1 cellular context compared by ENCODE assay signal in the genomic region with DNA sequence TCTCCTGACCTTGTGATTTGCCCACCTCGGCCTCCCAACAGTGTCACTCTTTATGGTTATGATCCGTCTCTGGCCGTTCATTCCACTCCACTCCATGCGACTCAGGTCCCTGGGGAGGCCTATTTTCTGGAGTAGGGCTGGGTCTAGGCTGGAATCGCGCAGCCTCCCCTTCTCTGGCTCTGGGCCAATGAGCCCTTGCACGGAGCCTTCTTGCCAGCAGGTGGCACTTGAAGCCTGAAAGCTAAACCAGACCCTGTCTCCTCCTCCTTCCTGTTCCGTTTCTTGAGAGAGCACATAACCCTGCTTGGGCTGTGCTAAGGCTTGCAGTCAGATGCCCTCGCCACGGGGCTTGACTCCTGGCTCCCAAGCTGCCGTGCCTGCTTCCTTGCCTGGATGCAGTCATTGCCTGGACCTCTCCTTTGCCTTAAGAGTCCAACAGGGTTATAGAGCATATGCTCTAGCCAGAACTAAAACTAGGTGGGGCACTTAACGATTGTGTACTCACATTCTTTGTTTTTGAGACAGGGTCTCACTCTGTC.
A peak's percentile ranks its signal among the peaks of the same experiment; 100 is the strongest.
TF ChIP-seq lines count a peak whose summit lies in the region.

No MANE protein-coding gene starts in this region.

TF ChIP-seq in HEK293, 187 proteins besides CTCF, POLR2A, EP300 and RAD21 (continued from another document and continues in another):
- TF ChIP-seq, protein P1, sequence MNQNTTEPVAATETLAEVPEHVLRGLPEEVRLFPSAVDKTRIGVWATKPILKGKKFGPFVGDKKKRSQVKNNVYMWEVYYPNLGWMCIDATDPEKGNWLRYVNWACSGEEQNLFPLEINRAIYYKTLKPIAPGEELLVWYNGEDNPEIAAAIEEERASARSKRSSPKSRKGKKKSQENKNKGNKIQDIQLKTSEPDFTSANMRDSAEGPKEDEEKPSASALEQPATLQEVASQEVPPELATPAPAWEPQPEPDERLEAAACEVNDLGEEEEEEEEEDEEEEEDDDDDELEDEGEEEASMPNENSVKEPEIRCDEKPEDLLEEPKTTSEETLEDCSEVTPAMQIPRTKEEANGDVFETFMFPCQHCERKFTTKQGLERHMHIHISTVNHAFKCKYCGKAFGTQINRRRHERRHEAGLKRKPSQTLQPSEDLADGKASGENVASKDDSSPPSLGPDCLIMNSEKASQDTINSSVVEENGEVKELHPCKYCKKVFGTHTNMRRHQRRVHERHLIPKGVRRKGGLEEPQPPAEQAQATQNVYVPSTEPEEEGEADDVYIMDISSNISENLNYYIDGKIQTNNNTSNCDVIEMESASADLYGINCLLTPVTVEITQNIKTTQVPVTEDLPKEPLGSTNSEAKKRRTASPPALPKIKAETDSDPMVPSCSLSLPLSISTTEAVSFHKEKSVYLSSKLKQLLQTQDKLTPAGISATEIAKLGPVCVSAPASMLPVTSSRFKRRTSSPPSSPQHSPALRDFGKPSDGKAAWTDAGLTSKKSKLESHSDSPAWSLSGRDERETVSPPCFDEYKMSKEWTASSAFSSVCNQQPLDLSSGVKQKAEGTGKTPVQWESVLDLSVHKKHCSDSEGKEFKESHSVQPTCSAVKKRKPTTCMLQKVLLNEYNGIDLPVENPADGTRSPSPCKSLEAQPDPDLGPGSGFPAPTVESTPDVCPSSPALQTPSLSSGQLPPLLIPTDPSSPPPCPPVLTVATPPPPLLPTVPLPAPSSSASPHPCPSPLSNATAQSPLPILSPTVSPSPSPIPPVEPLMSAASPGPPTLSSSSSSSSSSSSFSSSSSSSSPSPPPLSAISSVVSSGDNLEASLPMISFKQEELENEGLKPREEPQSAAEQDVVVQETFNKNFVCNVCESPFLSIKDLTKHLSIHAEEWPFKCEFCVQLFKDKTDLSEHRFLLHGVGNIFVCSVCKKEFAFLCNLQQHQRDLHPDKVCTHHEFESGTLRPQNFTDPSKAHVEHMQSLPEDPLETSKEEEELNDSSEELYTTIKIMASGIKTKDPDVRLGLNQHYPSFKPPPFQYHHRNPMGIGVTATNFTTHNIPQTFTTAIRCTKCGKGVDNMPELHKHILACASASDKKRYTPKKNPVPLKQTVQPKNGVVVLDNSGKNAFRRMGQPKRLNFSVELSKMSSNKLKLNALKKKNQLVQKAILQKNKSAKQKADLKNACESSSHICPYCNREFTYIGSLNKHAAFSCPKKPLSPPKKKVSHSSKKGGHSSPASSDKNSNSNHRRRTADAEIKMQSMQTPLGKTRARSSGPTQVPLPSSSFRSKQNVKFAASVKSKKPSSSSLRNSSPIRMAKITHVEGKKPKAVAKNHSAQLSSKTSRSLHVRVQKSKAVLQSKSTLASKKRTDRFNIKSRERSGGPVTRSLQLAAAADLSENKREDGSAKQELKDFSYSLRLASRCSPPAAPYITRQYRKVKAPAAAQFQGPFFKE (tag by site-specific recombination; IDR thresholded peaks at IDR 0.05; ENCODE audit: borderline replicate concordance) = no peak
- peak; percentile 60; the same call in 1 of the 2 replicates for TF ChIP-seq ZNF610 (tag by site-specific recombination; IDR thresholded peaks at IDR 0.05; ENCODE audit: borderline replicate concordance)
- peak; percentile 78; the same call in 1 of the 2 replicates for TF ChIP-seq MYNN (tag by site-specific recombination; IDR thresholded peaks at IDR 0.05; ENCODE audit: borderline replicate concordance)
- no peak for TF ChIP-seq ZNF529 (tag by site-specific recombination; IDR thresholded peaks at IDR 0.05; ENCODE audit: insufficient replicate concordance)
- TF ChIP-seq BCL11B (tag by site-specific recombination; IDR thresholded peaks at IDR 0.05; ENCODE audit: low read depth) = no peak
- no peak for TF ChIP-seq ZSCAN23 (tag by site-specific recombination; IDR thresholded peaks at IDR 0.05)
- no peak for TF ChIP-seq ZBTB20 (tag by site-specific recombination; IDR thresholded peaks at IDR 0.05)
- TF ChIP-seq OSR2 (tag by site-specific recombination; IDR thresholded peaks at IDR 0.05) = no peak
- no peak for TF ChIP-seq ZNF202 (tag by site-specific recombination; IDR thresholded peaks at IDR 0.05; ENCODE audit: borderline replicate concordance)
- TF ChIP-seq REPIN1 (tag by site-specific recombination; IDR thresholded peaks at IDR 0.05; ENCODE audit: low read depth) = no peak; the same call in 1 of the 2 replicates
- TF ChIP-seq ZNF704 (tag by site-specific recombination; IDR thresholded peaks at IDR 0.05) = no peak
- no peak for TF ChIP-seq ELK4 (IDR thresholded peaks at IDR 0.05; ENCODE audit: borderline replicate concordance, low read depth, low read length)
- TF ChIP-seq, protein P2, sequence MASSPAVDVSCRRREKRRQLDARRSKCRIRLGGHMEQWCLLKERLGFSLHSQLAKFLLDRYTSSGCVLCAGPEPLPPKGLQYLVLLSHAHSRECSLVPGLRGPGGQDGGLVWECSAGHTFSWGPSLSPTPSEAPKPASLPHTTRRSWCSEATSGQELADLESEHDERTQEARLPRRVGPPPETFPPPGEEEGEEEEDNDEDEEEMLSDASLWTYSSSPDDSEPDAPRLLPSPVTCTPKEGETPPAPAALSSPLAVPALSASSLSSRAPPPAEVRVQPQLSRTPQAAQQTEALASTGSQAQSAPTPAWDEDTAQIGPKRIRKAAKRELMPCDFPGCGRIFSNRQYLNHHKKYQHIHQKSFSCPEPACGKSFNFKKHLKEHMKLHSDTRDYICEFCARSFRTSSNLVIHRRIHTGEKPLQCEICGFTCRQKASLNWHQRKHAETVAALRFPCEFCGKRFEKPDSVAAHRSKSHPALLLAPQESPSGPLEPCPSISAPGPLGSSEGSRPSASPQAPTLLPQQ (tag by site-specific recombination; IDR thresholded peaks at IDR 0.05) = peak; percentile 77
- TF ChIP-seq ZSCAN16 (tag by site-specific recombination; IDR thresholded peaks at IDR 0.05) = no peak
- peak; percentile 80 for TF ChIP-seq ZBTB48 (tag by site-specific recombination; IDR thresholded peaks at IDR 0.05)
- no peak for TF ChIP-seq ZNF211 (tag by site-specific recombination; IDR thresholded peaks at IDR 0.05; ENCODE audit: low read depth)
- no peak for TF ChIP-seq ZNF114 (tag by site-specific recombination; IDR thresholded peaks at IDR 0.05)
- TF ChIP-seq, protein P3, sequence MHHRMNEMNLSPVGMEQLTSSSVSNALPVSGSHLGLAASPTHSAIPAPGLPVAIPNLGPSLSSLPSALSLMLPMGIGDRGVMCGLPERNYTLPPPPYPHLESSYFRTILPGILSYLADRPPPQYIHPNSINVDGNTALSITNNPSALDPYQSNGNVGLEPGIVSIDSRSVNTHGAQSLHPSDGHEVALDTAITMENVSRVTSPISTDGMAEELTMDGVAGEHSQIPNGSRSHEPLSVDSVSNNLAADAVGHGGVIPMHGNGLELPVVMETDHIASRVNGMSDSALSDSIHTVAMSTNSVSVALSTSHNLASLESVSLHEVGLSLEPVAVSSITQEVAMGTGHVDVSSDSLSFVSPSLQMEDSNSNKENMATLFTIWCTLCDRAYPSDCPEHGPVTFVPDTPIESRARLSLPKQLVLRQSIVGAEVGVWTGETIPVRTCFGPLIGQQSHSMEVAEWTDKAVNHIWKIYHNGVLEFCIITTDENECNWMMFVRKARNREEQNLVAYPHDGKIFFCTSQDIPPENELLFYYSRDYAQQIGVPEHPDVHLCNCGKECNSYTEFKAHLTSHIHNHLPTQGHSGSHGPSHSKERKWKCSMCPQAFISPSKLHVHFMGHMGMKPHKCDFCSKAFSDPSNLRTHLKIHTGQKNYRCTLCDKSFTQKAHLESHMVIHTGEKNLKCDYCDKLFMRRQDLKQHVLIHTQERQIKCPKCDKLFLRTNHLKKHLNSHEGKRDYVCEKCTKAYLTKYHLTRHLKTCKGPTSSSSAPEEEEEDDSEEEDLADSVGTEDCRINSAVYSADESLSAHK (tag by site-specific recombination; IDR thresholded peaks at IDR 0.05) = no peak
- TF ChIP-seq ZIC2 (tag by site-specific recombination; IDR thresholded peaks at IDR 0.05) = 0 out of 2 replicates have a peak, but pooled peaks have one; percentile 28
- no peak for TF ChIP-seq SCRT1 (tag by site-specific recombination; IDR thresholded peaks at IDR 0.05; ENCODE audit: borderline replicate concordance)
- TF ChIP-seq ZNF449 (tag by site-specific recombination; IDR thresholded peaks at IDR 0.05) = peak; percentile 84
- TF ChIP-seq MZF1 (tag by site-specific recombination; IDR thresholded peaks at IDR 0.05; ENCODE audit: borderline replicate concordance) = peak; percentile 51; the same call in 1 of the 2 replicates
- TF ChIP-seq ZNF426 (tag by site-specific recombination; IDR thresholded peaks at IDR 0.05) = no peak
- no peak for TF ChIP-seq ZNF112 (tag by site-specific recombination; IDR thresholded peaks at IDR 0.05)
- TF ChIP-seq PRDM10 (tag by site-specific recombination; IDR thresholded peaks at IDR 0.05) = peak; percentile 70; the same call in 1 of the 2 replicates
- TF ChIP-seq ZNF416 (tag by site-specific recombination; IDR thresholded peaks at IDR 0.05) = no peak
- no peak for TF ChIP-seq ZNF830 (tag by site-specific recombination; IDR thresholded peaks at IDR 0.05; ENCODE audit: low read depth)
- TF ChIP-seq, protein P4, sequence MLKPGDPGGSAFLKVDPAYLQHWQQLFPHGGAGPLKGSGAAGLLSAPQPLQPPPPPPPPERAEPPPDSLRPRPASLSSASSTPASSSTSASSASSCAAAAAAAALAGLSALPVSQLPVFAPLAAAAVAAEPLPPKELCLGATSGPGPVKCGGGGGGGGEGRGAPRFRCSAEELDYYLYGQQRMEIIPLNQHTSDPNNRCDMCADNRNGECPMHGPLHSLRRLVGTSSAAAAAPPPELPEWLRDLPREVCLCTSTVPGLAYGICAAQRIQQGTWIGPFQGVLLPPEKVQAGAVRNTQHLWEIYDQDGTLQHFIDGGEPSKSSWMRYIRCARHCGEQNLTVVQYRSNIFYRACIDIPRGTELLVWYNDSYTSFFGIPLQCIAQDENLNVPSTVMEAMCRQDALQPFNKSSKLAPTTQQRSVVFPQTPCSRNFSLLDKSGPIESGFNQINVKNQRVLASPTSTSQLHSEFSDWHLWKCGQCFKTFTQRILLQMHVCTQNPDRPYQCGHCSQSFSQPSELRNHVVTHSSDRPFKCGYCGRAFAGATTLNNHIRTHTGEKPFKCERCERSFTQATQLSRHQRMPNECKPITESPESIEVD (tag by site-specific recombination; IDR thresholded peaks at IDR 0.05) = peak; percentile 29; the same call in 1 of the 2 replicates
- TF ChIP-seq RBAK (tag by site-specific recombination; IDR thresholded peaks at IDR 0.05) = no peak
- TF ChIP-seq, protein P5, sequence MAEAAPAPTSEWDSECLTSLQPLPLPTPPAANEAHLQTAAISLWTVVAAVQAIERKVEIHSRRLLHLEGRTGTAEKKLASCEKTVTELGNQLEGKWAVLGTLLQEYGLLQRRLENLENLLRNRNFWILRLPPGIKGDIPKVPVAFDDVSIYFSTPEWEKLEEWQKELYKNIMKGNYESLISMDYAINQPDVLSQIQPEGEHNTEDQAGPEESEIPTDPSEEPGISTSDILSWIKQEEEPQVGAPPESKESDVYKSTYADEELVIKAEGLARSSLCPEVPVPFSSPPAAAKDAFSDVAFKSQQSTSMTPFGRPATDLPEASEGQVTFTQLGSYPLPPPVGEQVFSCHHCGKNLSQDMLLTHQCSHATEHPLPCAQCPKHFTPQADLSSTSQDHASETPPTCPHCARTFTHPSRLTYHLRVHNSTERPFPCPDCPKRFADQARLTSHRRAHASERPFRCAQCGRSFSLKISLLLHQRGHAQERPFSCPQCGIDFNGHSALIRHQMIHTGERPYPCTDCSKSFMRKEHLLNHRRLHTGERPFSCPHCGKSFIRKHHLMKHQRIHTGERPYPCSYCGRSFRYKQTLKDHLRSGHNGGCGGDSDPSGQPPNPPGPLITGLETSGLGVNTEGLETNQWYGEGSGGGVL (tag by site-specific recombination; IDR thresholded peaks at IDR 0.05) = no peak
- no peak for TF ChIP-seq ZNF19 (tag by site-specific recombination; IDR thresholded peaks at IDR 0.05; ENCODE audit: low read depth)
